Comparison of ENCODE assay signal across 1 cellular context in the genomic region with DNA sequence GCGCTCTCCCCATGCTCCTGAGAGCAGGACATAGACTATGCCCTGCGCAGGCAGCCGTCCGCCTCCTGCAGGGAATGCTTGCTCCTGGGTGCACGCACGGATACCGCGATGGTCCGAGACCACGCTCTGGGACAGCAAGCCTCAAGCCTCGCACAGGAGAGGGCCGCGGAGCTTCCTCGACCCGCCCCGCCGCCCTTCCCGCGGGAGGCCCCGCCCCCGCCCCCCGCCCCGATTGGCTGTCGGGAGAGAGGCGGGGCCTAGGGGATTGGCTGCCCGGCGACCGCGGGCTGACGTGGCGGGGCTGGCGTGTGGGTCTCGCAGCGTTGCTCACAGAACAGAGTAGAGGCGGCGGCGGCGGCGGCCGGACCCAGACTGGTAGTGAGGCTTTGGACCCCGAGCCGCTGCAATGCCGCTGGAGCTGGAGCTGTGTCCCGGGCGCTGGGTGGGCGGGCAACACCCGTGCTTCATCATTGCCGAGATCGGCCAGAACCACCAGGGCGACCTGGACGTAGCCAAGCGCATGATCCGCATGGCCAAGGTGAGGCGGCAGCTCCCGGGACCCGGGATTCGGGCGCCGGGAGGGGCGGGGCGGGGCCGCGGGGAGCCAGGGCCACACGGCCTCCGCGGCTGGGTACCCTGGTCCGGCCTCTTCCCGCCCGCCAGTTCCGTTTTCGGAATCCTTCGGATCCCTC.
TF ChIP-seq lines count a peak whose summit lies in the region.

A gene with protein sequence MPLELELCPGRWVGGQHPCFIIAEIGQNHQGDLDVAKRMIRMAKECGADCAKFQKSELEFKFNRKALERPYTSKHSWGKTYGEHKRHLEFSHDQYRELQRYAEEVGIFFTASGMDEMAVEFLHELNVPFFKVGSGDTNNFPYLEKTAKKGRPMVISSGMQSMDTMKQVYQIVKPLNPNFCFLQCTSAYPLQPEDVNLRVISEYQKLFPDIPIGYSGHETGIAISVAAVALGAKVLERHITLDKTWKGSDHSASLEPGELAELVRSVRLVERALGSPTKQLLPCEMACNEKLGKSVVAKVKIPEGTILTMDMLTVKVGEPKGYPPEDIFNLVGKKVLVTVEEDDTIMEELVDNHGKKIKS (plus strand): TSS at position 330 of the 692 bp plus-strand sequence. CDS start 77 bp downstream, at position 407.

TF ChIP-seq in GM12878, 131 proteins besides CTCF, POLR2A, EP300 and RAD21 (continued from another document and continues in another):
- TF ChIP-seq, protein P1, sequence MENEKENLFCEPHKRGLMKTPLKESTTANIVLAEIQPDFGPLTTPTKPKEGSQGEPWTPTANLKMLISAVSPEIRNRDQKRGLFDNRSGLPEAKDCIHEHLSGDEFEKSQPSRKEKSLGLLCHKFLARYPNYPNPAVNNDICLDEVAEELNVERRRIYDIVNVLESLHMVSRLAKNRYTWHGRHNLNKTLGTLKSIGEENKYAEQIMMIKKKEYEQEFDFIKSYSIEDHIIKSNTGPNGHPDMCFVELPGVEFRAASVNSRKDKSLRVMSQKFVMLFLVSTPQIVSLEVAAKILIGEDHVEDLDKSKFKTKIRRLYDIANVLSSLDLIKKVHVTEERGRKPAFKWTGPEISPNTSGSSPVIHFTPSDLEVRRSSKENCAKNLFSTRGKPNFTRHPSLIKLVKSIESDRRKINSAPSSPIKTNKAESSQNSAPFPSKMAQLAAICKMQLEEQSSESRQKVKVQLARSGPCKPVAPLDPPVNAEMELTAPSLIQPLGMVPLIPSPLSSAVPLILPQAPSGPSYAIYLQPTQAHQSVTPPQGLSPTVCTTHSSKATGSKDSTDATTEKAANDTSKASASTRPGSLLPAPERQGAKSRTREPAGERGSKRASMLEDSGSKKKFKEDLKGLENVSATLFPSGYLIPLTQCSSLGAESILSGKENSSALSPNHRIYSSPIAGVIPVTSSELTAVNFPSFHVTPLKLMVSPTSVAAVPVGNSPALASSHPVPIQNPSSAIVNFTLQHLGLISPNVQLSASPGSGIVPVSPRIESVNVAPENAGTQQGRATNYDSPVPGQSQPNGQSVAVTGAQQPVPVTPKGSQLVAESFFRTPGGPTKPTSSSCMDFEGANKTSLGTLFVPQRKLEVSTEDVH (IDR thresholded peaks at IDR 0.05; ENCODE audit: low read depth, partially characterized antibody): no peak
- TF ChIP-seq MYC (IDR thresholded peaks at IDR 0.05; ENCODE audit: insufficient read depth, insufficient read length, insufficient replicate concordance, low read length, severe bottlenecking) (no peak), EGR1 (IDR thresholded peaks at IDR 0.05; ENCODE audit: borderline replicate concordance in 1 of 2, low read depth in 2 of 2, low read length in 2 of 2) (peak in 1 of 2 experiments; percentile 14; a peak in 2 of 3 replicates), PML (IDR thresholded peaks at IDR 0.05; ENCODE audit: low read length) (peak; percentile 90; the same call in 1 of the 2 replicates), ZNF274 (IDR thresholded peaks at IDR 0.05; ENCODE audit: insufficient read depth, insufficient read length) (no peak), IRF4 (IDR thresholded peaks at IDR 0.05; ENCODE audit: low read depth, low read length) (no peak), KDM1A (IDR thresholded peaks at IDR 0.05; ENCODE audit: borderline replicate concordance) (no peak), BHLHE40 (IDR thresholded peaks at IDR 0.05; ENCODE audit: borderline replicate concordance in 1 of 2, low read depth in 2 of 2, low read length in 1 of 2) (peak in 1 of 2 experiments; percentile 42; a peak in 1 of 4 replicates), POU2F2 (IDR thresholded peaks at IDR 0.05; ENCODE audit: borderline replicate concordance, low read depth, low read length) (peak; percentile 70; the same call in 2 of the 3 replicates), TCF12 (IDR thresholded peaks at IDR 0.05; ENCODE audit: low read depth, low read length) (no peak), GATAD2B (conservative IDR thresholded peaks at IDR 0.05; ENCODE audit: low read depth) (no peak; the same call in 1 of the 2 replicates), LARP7 (IDR thresholded peaks at IDR 0.05) (no peak), SP1 (IDR thresholded peaks at IDR 0.05; ENCODE audit: low read depth, low read length) (no peak), EZH2 (IDR thresholded peaks at IDR 0.05; ENCODE audit: borderline replicate concordance, control insufficient read depth, low read depth, low read length) (no peak), ZNF384 (IDR thresholded peaks at IDR 0.05; ENCODE audit: borderline replicate concordance, low read depth, low read length) (no peak), SMAD1 (IDR thresholded peaks at IDR 0.05; ENCODE audit: low read depth, partially characterized antibody) (no peak), CREM (IDR thresholded peaks at IDR 0.05; ENCODE audit: low read depth) (0 out of 2 replicates have a peak, but pooled peaks have one; percentile 43), CREB1 (IDR thresholded peaks at IDR 0.05; ENCODE audit: low read depth) (peak; percentile 84), POLR2AphosphoS5 (IDR thresholded peaks at IDR 0.05; ENCODE audit: low read length) (peak; percentile 94), SREBF1 (IDR thresholded peaks at IDR 0.05; ENCODE audit: low read length) (no peak), SRF (IDR thresholded peaks at IDR 0.05; ENCODE audit: low read depth in 2 of 2, low read length in 2 of 2) (no peak), STAT3 (IDR thresholded peaks at IDR 0.05; ENCODE audit: low read depth, low read length) (no peak)
- TF ChIP-seq, protein P2, sequence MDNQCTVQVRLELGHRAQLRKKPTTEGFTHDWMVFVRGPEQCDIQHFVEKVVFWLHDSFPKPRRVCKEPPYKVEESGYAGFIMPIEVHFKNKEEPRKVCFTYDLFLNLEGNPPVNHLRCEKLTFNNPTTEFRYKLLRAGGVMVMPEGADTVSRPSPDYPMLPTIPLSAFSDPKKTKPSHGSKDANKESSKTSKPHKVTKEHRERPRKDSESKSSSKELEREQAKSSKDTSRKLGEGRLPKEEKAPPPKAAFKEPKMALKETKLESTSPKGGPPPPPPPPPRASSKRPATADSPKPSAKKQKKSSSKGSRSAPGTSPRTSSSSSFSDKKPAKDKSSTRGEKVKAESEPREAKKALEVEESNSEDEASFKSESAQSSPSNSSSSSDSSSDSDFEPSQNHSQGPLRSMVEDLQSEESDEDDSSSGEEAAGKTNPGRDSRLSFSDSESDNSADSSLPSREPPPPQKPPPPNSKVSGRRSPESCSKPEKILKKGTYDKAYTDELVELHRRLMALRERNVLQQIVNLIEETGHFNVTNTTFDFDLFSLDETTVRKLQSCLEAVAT (IDR thresholded peaks at IDR 0.05): no peak
- TF ChIP-seq, protein P3, sequence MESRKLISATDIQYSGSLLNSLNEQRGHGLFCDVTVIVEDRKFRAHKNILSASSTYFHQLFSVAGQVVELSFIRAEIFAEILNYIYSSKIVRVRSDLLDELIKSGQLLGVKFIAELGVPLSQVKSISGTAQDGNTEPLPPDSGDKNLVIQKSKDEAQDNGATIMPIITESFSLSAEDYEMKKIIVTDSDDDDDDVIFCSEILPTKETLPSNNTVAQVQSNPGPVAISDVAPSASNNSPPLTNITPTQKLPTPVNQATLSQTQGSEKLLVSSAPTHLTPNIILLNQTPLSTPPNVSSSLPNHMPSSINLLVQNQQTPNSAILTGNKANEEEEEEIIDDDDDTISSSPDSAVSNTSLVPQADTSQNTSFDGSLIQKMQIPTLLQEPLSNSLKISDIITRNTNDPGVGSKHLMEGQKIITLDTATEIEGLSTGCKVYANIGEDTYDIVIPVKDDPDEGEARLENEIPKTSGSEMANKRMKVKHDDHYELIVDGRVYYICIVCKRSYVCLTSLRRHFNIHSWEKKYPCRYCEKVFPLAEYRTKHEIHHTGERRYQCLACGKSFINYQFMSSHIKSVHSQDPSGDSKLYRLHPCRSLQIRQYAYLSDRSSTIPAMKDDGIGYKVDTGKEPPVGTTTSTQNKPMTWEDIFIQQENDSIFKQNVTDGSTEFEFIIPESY (IDR thresholded peaks at IDR 0.05): no peak
- TF ChIP-seq, protein P4, sequence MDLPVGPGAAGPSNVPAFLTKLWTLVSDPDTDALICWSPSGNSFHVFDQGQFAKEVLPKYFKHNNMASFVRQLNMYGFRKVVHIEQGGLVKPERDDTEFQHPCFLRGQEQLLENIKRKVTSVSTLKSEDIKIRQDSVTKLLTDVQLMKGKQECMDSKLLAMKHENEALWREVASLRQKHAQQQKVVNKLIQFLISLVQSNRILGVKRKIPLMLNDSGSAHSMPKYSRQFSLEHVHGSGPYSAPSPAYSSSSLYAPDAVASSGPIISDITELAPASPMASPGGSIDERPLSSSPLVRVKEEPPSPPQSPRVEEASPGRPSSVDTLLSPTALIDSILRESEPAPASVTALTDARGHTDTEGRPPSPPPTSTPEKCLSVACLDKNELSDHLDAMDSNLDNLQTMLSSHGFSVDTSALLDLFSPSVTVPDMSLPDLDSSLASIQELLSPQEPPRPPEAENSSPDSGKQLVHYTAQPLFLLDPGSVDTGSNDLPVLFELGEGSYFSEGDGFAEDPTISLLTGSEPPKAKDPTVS (IDR thresholded peaks at IDR 0.05; ENCODE audit: low read depth, low read length): no peak
- TF ChIP-seq, protein P5, sequence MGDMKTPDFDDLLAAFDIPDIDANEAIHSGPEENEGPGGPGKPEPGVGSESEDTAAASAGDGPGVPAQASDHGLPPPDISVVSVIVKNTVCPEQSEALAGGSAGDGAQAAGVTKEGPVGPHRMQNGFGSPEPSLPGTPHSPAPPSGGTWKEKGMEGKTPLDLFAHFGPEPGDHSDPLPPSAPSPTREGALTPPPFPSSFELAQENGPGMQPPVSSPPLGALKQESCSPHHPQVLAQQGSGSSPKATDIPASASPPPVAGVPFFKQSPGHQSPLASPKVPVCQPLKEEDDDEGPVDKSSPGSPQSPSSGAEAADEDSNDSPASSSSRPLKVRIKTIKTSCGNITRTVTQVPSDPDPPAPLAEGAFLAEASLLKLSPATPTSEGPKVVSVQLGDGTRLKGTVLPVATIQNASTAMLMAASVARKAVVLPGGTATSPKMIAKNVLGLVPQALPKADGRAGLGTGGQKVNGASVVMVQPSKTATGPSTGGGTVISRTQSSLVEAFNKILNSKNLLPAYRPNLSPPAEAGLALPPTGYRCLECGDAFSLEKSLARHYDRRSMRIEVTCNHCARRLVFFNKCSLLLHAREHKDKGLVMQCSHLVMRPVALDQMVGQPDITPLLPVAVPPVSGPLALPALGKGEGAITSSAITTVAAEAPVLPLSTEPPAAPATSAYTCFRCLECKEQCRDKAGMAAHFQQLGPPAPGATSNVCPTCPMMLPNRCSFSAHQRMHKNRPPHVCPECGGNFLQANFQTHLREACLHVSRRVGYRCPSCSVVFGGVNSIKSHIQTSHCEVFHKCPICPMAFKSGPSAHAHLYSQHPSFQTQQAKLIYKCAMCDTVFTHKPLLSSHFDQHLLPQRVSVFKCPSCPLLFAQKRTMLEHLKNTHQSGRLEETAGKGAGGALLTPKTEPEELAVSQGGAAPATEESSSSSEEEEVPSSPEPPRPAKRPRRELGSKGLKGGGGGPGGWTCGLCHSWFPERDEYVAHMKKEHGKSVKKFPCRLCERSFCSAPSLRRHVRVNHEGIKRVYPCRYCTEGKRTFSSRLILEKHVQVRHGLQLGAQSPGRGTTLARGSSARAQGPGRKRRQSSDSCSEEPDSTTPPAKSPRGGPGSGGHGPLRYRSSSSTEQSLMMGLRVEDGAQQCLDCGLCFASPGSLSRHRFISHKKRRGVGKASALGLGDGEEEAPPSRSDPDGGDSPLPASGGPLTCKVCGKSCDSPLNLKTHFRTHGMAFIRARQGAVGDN (IDR thresholded peaks at IDR 0.05): peak; percentile 78; the same call in 1 of the 2 replicates
- TF ChIP-seq, protein P6, sequence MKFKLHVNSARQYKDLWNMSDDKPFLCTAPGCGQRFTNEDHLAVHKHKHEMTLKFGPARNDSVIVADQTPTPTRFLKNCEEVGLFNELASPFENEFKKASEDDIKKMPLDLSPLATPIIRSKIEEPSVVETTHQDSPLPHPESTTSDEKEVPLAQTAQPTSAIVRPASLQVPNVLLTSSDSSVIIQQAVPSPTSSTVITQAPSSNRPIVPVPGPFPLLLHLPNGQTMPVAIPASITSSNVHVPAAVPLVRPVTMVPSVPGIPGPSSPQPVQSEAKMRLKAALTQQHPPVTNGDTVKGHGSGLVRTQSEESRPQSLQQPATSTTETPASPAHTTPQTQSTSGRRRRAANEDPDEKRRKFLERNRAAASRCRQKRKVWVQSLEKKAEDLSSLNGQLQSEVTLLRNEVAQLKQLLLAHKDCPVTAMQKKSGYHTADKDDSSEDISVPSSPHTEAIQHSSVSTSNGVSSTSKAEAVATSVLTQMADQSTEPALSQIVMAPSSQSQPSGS (IDR thresholded peaks at IDR 0.05; ENCODE audit: low read length): no peak
- TF ChIP-seq, protein P7, sequence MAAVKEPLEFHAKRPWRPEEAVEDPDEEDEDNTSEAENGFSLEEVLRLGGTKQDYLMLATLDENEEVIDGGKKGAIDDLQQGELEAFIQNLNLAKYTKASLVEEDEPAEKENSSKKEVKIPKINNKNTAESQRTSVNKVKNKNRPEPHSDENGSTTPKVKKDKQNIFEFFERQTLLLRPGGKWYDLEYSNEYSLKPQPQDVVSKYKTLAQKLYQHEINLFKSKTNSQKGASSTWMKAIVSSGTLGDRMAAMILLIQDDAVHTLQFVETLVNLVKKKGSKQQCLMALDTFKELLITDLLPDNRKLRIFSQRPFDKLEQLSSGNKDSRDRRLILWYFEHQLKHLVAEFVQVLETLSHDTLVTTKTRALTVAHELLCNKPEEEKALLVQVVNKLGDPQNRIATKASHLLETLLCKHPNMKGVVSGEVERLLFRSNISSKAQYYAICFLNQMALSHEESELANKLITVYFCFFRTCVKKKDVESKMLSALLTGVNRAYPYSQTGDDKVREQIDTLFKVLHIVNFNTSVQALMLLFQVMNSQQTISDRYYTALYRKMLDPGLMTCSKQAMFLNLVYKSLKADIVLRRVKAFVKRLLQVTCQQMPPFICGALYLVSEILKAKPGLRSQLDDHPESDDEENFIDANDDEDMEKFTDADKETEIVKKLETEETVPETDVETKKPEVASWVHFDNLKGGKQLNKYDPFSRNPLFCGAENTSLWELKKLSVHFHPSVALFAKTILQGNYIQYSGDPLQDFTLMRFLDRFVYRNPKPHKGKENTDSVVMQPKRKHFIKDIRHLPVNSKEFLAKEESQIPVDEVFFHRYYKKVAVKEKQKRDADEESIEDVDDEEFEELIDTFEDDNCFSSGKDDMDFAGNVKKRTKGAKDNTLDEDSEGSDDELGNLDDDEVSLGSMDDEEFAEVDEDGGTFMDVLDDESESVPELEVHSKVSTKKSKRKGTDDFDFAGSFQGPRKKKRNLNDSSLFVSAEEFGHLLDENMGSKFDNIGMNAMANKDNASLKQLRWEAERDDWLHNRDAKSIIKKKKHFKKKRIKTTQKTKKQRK (IDR thresholded peaks at IDR 0.05; ENCODE audit: low read depth, low read length): no peak
- TF ChIP-seq, protein P8, sequence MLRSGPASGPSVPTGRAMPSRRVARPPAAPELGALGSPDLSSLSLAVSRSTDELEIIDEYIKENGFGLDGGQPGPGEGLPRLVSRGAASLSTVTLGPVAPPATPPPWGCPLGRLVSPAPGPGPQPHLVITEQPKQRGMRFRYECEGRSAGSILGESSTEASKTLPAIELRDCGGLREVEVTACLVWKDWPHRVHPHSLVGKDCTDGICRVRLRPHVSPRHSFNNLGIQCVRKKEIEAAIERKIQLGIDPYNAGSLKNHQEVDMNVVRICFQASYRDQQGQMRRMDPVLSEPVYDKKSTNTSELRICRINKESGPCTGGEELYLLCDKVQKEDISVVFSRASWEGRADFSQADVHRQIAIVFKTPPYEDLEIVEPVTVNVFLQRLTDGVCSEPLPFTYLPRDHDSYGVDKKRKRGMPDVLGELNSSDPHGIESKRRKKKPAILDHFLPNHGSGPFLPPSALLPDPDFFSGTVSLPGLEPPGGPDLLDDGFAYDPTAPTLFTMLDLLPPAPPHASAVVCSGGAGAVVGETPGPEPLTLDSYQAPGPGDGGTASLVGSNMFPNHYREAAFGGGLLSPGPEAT (IDR thresholded peaks at IDR 0.05; ENCODE audit: low read depth): no peak
